In the genomic region with DNA sequence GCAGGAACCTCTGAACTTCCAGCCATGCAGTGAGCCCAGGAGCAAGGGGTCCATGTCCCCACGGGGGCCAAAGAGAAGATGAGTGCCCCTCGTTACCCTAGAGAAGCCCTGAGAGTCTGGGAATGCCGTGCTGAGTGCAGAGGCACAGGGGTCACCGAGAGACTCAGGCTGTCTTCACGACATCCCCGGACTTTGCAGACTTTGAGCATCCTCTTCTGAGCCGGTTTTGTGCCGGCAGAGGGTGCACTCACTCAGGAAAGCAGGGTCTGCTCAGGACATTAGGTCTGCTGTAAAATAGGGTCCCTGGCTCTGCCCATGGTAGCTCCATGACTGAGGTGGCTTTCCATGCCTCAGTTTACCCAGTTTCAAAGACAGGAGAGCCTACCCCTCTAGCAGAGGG, we compare ENCODE assay signal across 2 cellular contexts.
A peak's percentile ranks its signal among the peaks of the same experiment; 100 is the strongest.
TF ChIP-seq lines count a peak whose summit lies in the region.

No MANE protein-coding gene starts in this region.

TF ChIP-seq in HCT116, 20 proteins besides CTCF, POLR2A, EP300 and RAD21:
- TF ChIP-seq EZH2 (IDR thresholded peaks at IDR 0.05): no peak
- no peak for TF ChIP-seq FOSL1 (IDR thresholded peaks at IDR 0.05; ENCODE audit: low read depth)
- TF ChIP-seq YY1 (IDR thresholded peaks at IDR 0.05; ENCODE audit: extremely low read depth, insufficient replicate concordance, low read depth, low read length): no peak
- TF ChIP-seq ELF1 (IDR thresholded peaks at IDR 0.05; ENCODE audit: borderline replicate concordance, low read depth): no peak

TF ChIP-seq in K562, 482 proteins besides CTCF, POLR2A, EP300 and RAD21:
- TF ChIP-seq PTTG1 (tag; IDR thresholded peaks at IDR 0.05; ENCODE audit: low read depth) (no peak), ZNF41 (CRISPR knock-in tag; conservative IDR thresholded peaks at IDR 0.05) (no peak), ETS1 (conservative IDR thresholded peaks at IDR 0.05; ENCODE audit: control insufficient read depth, low read depth, low read length) (no peak), KLF6 (CRISPR knock-in tag; IDR thresholded peaks at IDR 0.05; ENCODE audit: borderline replicate concordance) (no peak), SMC3 (conservative IDR thresholded peaks at IDR 0.05; ENCODE audit: insufficient read depth, low read depth, low read length) (peak; percentile 23; the same call in 1 of the 2 replicates), ZNF668 (CRISPR knock-in tag; IDR thresholded peaks at IDR 0.05) (no peak), BRF1 (IDR thresholded peaks at IDR 0.05; ENCODE audit: borderline replicate concordance, extremely low read depth, insufficient read length) (no peak)
TF ChIP-seq in K562: peak in this region for 1.
